Comparison of ENCODE assay signal across 29 cellular contexts in the genomic region with DNA sequence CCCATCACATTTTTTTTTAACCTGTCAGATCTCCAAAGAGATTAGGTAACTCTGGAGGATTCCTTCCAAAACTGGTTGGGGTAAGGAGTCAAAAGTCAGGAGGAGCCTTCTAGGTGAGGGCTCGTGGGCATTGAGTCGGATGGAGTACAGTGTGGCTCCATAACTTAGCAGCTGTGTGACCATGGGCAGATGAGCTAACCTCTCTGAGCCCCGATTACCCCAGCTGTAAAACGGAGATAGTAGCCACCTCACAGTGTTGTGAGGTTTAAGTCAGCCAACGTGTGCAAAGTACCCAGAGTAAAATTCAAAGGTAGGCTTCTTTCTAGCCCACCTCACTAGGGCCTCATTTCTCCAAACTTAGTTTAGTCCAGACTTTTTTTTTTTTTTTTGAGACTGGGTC.
"Had no signal": no experiment of that assay in that cellular context is flagged by ENCODE, and none has a peak within 500 bp of the region (broad histone marks: within the 10 kb centered on the region; RNA-seq: fewer than 3 reads in every experiment).

No MANE protein-coding gene starts in this region.

- H3K79me2 ChIP-seq: parathyroid adenoma had no signal

- H3K4me1 ChIP-seq: left lung, lower lobe of right lung, neural progenitor cell, parathyroid adenoma, psoas muscle, stomach, testis, tibial artery, uterus had no signal

- H3K27ac Mint-ChIP-seq: immature natural killer cell; natural killer cell; nephron progenitor cell; neural progenitor cell; stimulated activated naive B cell treated with anti-CD40 and anti-IgM and Interleukin-4, amounts not matched to agents 10 μg/mL and 1 μg/mL and 100 μg/mL, for 72 hours had no signal

- H3K36me3 Mint-ChIP-seq: immature natural killer cell; mesothelial cell of epicardium; natural killer cell; neural progenitor cell; stimulated activated naive B cell treated with anti-CD40 and anti-IgM and Interleukin-4, amounts not matched to agents 10 μg/mL and 1 μg/mL and 100 μg/mL, for 72 hours; type B pancreatic cell had no signal

- DNase-seq: hypothalamus; immature natural killer cell; kidney; left colon; left lung; lower lobe of right lung; mammary epithelial cell; mesendoderm; naive B cell; natural killer cell; nephron progenitor cell; occipital lobe; psoas muscle; stimulated activated CD4-positive, alpha-beta T cell treated with anti-CD3 and anti-CD28 coated beads, Interleukin-1b, Interleukin-23, amount 100 ng/mL, for 48 hours; stimulated activated CD4-positive, alpha-beta T cell treated with anti-CD3 and anti-CD28 coated beads, Interleukin-2, amount 100 ng/mL, for 48 hours; stimulated activated CD4-positive, alpha-beta T cell treated with anti-CD3 and anti-CD28 coated beads, Interleukin-4, amount 100 ng/mL, for 4 hours; stimulated activated CD8-positive, alpha-beta memory T cell treated with anti-CD3 and anti-CD28 coated beads, Interleukin-4, amount 100 ng/mL, for 48 hours; stimulated activated naive B cell treated with anti-CD40 and anti-IgM and Interleukin-4, amounts not matched to agents 10 μg/mL and 1 μg/mL and 100 μg/mL, for 72 hours; stimulated activated naive CD8-positive, alpha-beta T cell treated with anti-CD3 and anti-CD28 coated beads, Interleukin-15, Interleukin-2, amounts not matched to agents 100 U/mL and 50 U/mL, for 24 hours; stomach; testis; tibial artery; uterus had no signal

- H3K9ac ChIP-seq: neural progenitor cell, parathyroid adenoma had no signal

- H3K4me2 ChIP-seq: neural progenitor cell, smooth muscle cell had no signal

- H2AFZ ChIP-seq: neural progenitor cell, parathyroid adenoma had no signal

- ATAC-seq: natural killer cell; psoas muscle; stimulated activated naive B cell treated with anti-CD40 and anti-IgM and Interleukin-4, amounts not matched to agents 10 μg/mL and 1 μg/mL and 100 μg/mL, for 72 hours; stimulated activated naive CD8-positive, alpha-beta T cell treated with anti-CD3 and anti-CD28 coated beads, Interleukin-15, Interleukin-2, amounts not matched to agents 100 U/mL and 50 U/mL, for 24 hours had no signal

- H3K4me3 Mint-ChIP-seq: immature natural killer cell; mesothelial cell of epicardium; naive B cell; natural killer cell; nephron progenitor cell; neural progenitor cell; stimulated activated naive B cell treated with anti-CD40 and anti-IgM and Interleukin-4, amounts not matched to agents 10 μg/mL and 1 μg/mL and 100 μg/mL, for 72 hours; type B pancreatic cell had no signal

- H3K27me3 Mint-ChIP-seq: naive B cell; stimulated activated naive B cell treated with anti-CD40 and anti-IgM and Interleukin-4, amounts not matched to agents 10 μg/mL and 1 μg/mL and 100 μg/mL, for 72 hours; type B pancreatic cell had no signal

- H3K4me1 Mint-ChIP-seq: immature natural killer cell, natural killer cell had no signal

- H3K36me3 ChIP-seq: left lung, lower lobe of right lung, neural progenitor cell, neutrophil, stomach, tibial artery, uterus had no signal

- H3K9me3 Mint-ChIP-seq: immature natural killer cell, nephron progenitor cell, neural progenitor cell had no signal

- H3K27ac ChIP-seq: left lung, lower lobe of right lung, neural progenitor cell, neutrophil, parathyroid adenoma, psoas muscle, testis, tibial artery, uterus had no signal

- H3K9me3 ChIP-seq: lower lobe of right lung, neutrophil, psoas muscle, stomach, testis, tibial artery, uterus had no signal

- H3K27me3 ChIP-seq: left lung, neural progenitor cell, neutrophil, stomach, testis, tibial artery, uterus had no signal

- H3K4me3 ChIP-seq: left lung, lower lobe of right lung, neural progenitor cell, psoas muscle, smooth muscle cell, stomach, testis, tibial artery, uterus had no signal
